Comparison of ENCODE assay signal across 8 cellular contexts in the genomic region with DNA sequence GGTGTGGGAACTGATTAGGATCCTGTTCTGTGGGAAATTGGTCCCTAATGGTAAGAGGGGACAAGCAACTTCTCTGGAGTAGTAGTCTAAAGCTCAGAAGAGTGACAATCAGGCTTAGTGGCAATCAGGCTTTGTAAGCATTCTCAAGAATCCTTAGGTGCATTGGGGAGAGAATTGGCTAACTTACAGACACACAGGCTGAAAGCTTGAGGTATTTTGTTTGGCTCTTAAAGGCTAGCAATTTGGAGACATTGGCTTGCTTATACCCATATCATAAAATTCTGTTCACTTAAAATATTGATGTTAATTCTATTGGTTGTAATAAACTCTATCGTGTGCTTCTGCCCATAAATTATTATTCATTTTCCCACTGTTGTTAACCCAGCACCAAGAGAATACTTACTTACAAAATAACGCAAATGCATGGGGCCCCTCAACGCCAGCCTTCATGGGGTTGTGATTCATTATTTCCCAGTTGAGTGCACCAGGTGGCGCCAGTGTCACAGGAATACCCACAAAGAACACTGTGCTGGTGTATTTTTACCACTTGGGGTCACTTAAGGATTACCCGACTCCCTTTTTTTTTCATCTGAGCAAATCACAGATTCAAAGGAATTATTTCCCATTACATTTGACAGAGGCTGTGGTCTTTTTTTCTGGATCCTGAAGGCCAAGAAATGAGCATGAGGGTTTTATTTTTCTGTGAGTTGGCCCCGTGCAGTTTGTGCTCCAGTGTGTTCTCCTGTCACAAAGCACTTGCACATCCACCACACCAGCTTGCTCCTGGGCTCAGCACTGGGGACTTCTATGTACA. TPM values are rescaled to one million over a fixed set of nuclear protein-coding genes. Genes with fewer than 3 reads are reported as not detected.
DNase-seq lines count a peak whose midpoint lies in the region; ATAC-seq, FAIRE-seq and TF ChIP-seq lines count a peak whose summit lies in the region.

No MANE protein-coding gene starts in this region.

- peak; percentile 93 for TF ChIP-seq CTCF in RWPE2 (IDR thresholded peaks at IDR 0.05; ENCODE audit: poor library complexity, severe bottlenecking)
- TF ChIP-seq CTCF in heart right ventricle (IDR thresholded peaks at IDR 0.05): peak; percentile 62 to 96 (median 88)

- no peak overlapping the region for H3K4me3 ChIP-seq in RWPE2 (ENCODE audit: severe bottlenecking)
- H3K4me3 ChIP-seq in heart right ventricle: no peak overlapping the region

- peaks cover 3% of the 10 kb centered on the region for H3K4me1 Mint-ChIP-seq in activated naive CD8-positive, alpha-beta T cell treated with anti-CD3 and anti-CD28 coated beads, Interleukin-2, amount 10 ng/mL, durations not matched to agents 7 days and 5 days

- intact Hi-C loops in heart right ventricle (cut with DNase I): loop anchor here (1.0 to 10.0 kb wide), 24 partner anchors 108 to 1120 kb away; a partner anchor contains a TSS

- peaks cover 31% of the 10 kb centered on the region for H3K36me3 Mint-ChIP-seq in activated naive CD8-positive, alpha-beta T cell treated with anti-CD3 and anti-CD28 coated beads, Interleukin-2, amount 10 ng/mL, durations not matched to agents 7 days and 5 days

- no peaks in the 10 kb centered on the region for H3K27me3 Mint-ChIP-seq in activated naive CD8-positive, alpha-beta T cell treated with anti-CD3 and anti-CD28 coated beads, Interleukin-2, amount 10 ng/mL, durations not matched to agents 7 days and 5 days

- H3K9me3 Mint-ChIP-seq in activated naive CD8-positive, alpha-beta T cell treated with anti-CD3 and anti-CD28 coated beads, Interleukin-2, amount 10 ng/mL, durations not matched to agents 7 days and 5 days: peaks cover 5% of the 10 kb centered on the region

- H3K36me3 ChIP-seq in RWPE2 (ENCODE audit: low read depth): peaks cover 32% of the 10 kb centered on the region
- peaks cover 0 to 55% (median 17%) of the 10 kb centered on the region in 9 donors for H3K36me3 ChIP-seq in heart right ventricle

- POLR2A ChIA-PET in activated naive CD8-positive, alpha-beta T cell treated with anti-CD3 and anti-CD28 coated beads, Interleukin-2, amount 10 ng/mL, durations not matched to agents 7 days and 5 days (lab: Charles Lee): no interaction called here

- ATAC-seq in GM21515 (IDR thresholded peaks at IDR 0.05; ENCODE audit: unreplicated experiment) (peak; percentile 90), RWPE2 (ENCODE audit: low read depth) (peak; percentile 76), heart right ventricle (peak; percentile 82 to 94 (median 88))
- peak; percentile 75 for ATAC-seq in activated naive CD8-positive, alpha-beta T cell treated with anti-CD3 and anti-CD28 coated beads, Interleukin-2, amount 10 ng/mL, durations not matched to agents 7 days and 5 days (ENCODE audit: low read depth)

- H3K4me3 Mint-ChIP-seq in activated naive CD8-positive, alpha-beta T cell treated with anti-CD3 and anti-CD28 coated beads, Interleukin-2, amount 10 ng/mL, durations not matched to agents 7 days and 5 days: no peak overlapping the region

- 4 to 7% methylated on average over 6 of the region's 6 CpGs for WGBS in heart right ventricle, 2 donors

- H3K9me3 ChIP-seq in RWPE2 (ENCODE audit: severe bottlenecking) (no peaks in the 10 kb centered on the region), heart right ventricle (peaks cover 0 to 10% (median 0%) of the 10 kb centered on the region in 11 donors)

- DNase-seq in HTR-8/SVneo (ENCODE audit: insufficient read length, low spot score) (peak; percentile 69), RWPE2 (ENCODE audit: low spot score) (no peak), heart right ventricle (peak; percentile 55 to 76), retina (peak; percentile 85), NCI-H2029 (lab: John Stamatoyannopoulos, UW) (no peak)
- DNase-seq in activated naive CD8-positive, alpha-beta T cell treated with anti-CD3 and anti-CD28 coated beads, Interleukin-2, amount 10 ng/mL, durations not matched to agents 7 days and 5 days: peak; percentile 49

- FAIRE-seq in G401.6 (lab: Jason Lieb, UNC) (peak; percentile 42), HTR-8/SVneo (lab: Jason Lieb, UNC) (no peak)

- H3K4me1 ChIP-seq in RWPE2 (ENCODE audit: insufficient read depth, poor library complexity, severe bottlenecking): peaks cover 18% of the 10 kb centered on the region
- H3K4me1 ChIP-seq in heart right ventricle: peaks cover 6 to 61% (median 28%) of the 10 kb centered on the region in 9 donors

- H3K27ac ChIP-seq in RWPE2 (ENCODE audit: poor library complexity, severe bottlenecking) (no peak overlapping the region), heart right ventricle (peak overlapping the region in 2 of 10 donors; percentile 27 to 35)

- H3K27me3 ChIP-seq in RWPE2 (ENCODE audit: insufficient read depth, poor library complexity, severe bottlenecking) (no peaks in the 10 kb centered on the region), heart right ventricle (no peaks in the 10 kb centered on the region)

- no peak overlapping the region for H3K27ac Mint-ChIP-seq in activated naive CD8-positive, alpha-beta T cell treated with anti-CD3 and anti-CD28 coated beads, Interleukin-2, amount 10 ng/mL, durations not matched to agents 7 days and 5 days

RNA-seq across cellular contexts. Expression of a gene that starts 45.5 kb away (rescaled TPM):
- total RNA-seq in activated naive CD8-positive, alpha-beta T cell treated with anti-CD3 and anti-CD28 coated beads, Interleukin-2, amount 10 ng/mL, durations not matched to agents 7 days and 5 days: 10 to 100 TPM; 55.9 to 59.1 TPM
- 100 to 1,000 TPM; 104 to 183 (median 167) TPM for total RNA-seq in heart right ventricle
- 10 to 100 TPM; 80.1 to 90.3 TPM for polyA plus RNA-seq in heart right ventricle

Comparison
In these comparisons a context has a peak if more than half of its experiments do, and no peak if none do; other contexts are left out.
1. DNase-seq: peak in HTR-8/SVneo (single experiment), activated naive CD8-positive, alpha-beta T cell treated with anti-CD3 and anti-CD28 coated beads, Interleukin-2, amount 10 ng/mL, durations not matched to agents 7 days and 5 days (single experiment), heart right ventricle (2 of 2) and retina (single experiment); none in RWPE2 (single experiment) and NCI-H2029 (single experiment).
2. Peak in every context shown above with its lines, with median percentiles within 50 percentile points of each other: ATAC-seq.